ENCODE assay signal across 10 cellular contexts in the genomic region with DNA sequence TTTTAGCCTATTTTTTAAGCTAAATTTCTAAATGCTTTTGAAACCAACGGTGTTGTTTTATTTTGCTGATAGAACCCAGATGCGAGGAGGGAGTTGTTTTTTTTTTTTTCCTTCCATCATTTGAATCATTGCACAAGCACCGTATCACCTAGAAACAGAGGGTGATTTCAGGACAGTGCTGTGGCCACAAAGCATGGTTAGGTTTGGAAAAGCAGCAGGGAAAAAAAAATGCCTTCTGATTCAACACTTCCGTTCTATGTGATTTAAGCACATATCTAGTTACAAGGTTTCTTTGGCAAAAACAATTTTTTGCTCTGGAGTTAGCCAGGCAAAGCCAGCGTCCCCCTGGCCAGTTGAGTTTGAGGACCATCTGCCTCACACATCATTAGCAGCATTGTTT. TPM values are rescaled to one million over a fixed set of nuclear protein-coding genes. Genes with fewer than 3 reads are reported as not detected.
DNase-seq lines count a peak whose midpoint lies in the region; ATAC-seq and TF ChIP-seq lines count a peak whose summit lies in the region.
"Had no signal": no experiment of that assay in that cellular context is flagged by ENCODE, and none has a peak within 500 bp of the region (broad histone marks: within the 10 kb centered on the region; RNA-seq: fewer than 3 reads in every experiment).

No MANE protein-coding gene starts in this region.

- H3K9ac ChIP-seq in adipocyte (ENCODE audit: low read length) (peak overlapping the region; percentile 72), subcutaneous abdominal adipose tissue (ENCODE audit: low read length in 5 of 5) (peak overlapping the region in 1 of 5 donors; percentile 6)

- DNase-seq in NCI-H524 (lab: John Stamatoyannopoulos, UW) (peak; percentile 4 to 67), NCI-H524 treated with DMSO at 0.1 percent for 48 hours (lab: John Stamatoyannopoulos, UW) (no peak), adipocyte (ENCODE audit: low read depth) (peak; percentile 93), heart left ventricle (no peak), stomach (no peak), adrenal gland (no peak)
- DNase-seq: activated T-cell treated with anti-CD3 and anti-CD28 coated beads, Interleukin-2, amount 50 U/mL, for 4 hours; NCI-H2081 had no signal

- peak overlapping the region in 9 of 12 donors; percentile 1 to 63 (median 36) for H3K27ac ChIP-seq in heart left ventricle
- H3K27ac ChIP-seq in subcutaneous abdominal adipose tissue (ENCODE audit: low read depth, low read length): peak overlapping the region; percentile 55
- peak overlapping the region in 2 of 5 donors; percentile 14 to 36 for H3K27ac ChIP-seq in stomach
- no peak overlapping the region for H3K27ac ChIP-seq in adrenal gland

- no peak for TF ChIP-seq POLR2A in heart left ventricle (IDR thresholded peaks at IDR 0.05)
- TF ChIP-seq POLR2A in stomach (IDR thresholded peaks at IDR 0.05): no peak
- TF ChIP-seq POLR2A in adrenal gland (IDR thresholded peaks at IDR 0.05): no peak

- no peaks in the 10 kb centered on the region for H3K36me3 ChIP-seq in adipocyte (ENCODE audit: control insufficient read depth, insufficient read depth, low read length, severe bottlenecking)
- no peaks in the 10 kb centered on the region for H3K36me3 ChIP-seq in heart left ventricle
- H3K36me3 ChIP-seq in subcutaneous abdominal adipose tissue (ENCODE audit: control insufficient read depth in 5 of 5, insufficient read depth in 5 of 5, low read length in 5 of 5): no peaks in the 10 kb centered on the region
- H3K36me3 ChIP-seq in stomach: no peaks in the 10 kb centered on the region
- no peaks in the 10 kb centered on the region for H3K36me3 ChIP-seq in adrenal gland (replicated peaks in 1 of 2)

- TF ChIP-seq CTCF in heart left ventricle (IDR thresholded peaks at IDR 0.05) (no peak), stomach (IDR thresholded peaks at IDR 0.05) (no peak), adrenal gland (IDR thresholded peaks at IDR 0.05) (no peak)

- no peaks in the 10 kb centered on the region for H3K27me3 ChIP-seq in adipocyte (replicated peaks; ENCODE audit: control insufficient read depth, insufficient read depth, low read length)
- H3K27me3 ChIP-seq in heart left ventricle: no peaks in the 10 kb centered on the region
- no peaks in the 10 kb centered on the region for H3K27me3 ChIP-seq in subcutaneous abdominal adipose tissue (ENCODE audit: control insufficient read depth in 5 of 5, insufficient read depth in 4 of 5, low read length in 5 of 5)
- H3K27me3 ChIP-seq in stomach: no peaks in the 10 kb centered on the region
- H3K27me3 ChIP-seq in adrenal gland: no peaks in the 10 kb centered on the region

- intact Hi-C loops in heart left ventricle (cut with DNase I) (no loop called here), stomach (cut with DNase I; ENCODE audit: low total_unique reads) (no loop called here), adrenal gland (cut with DNase I) (no loop called here)

- H3K9me3 ChIP-seq in adipocyte (ENCODE audit: control insufficient read depth, low read length) (no peaks in the 10 kb centered on the region), heart left ventricle (no peaks in the 10 kb centered on the region), subcutaneous abdominal adipose tissue (ENCODE audit: control insufficient read depth in 5 of 5, low read length in 5 of 5) (no peaks in the 10 kb centered on the region), stomach (no peaks in the 10 kb centered on the region), adrenal gland (replicated peaks in 1 of 3) (no peaks in the 10 kb centered on the region)

- ATAC-seq in heart left ventricle (peak in 2 of 4 donors; percentile 21 to 47), GM19324 (IDR thresholded peaks at IDR 0.05; ENCODE audit: low FRiP score, unreplicated experiment) (no peak)
- ATAC-seq: activated T-cell treated with anti-CD3 and anti-CD28 coated beads, Interleukin-2, amount 50 U/mL, for 4 hours had no signal

- WGBS in heart left ventricle, 4 donors: 71 to 80% (median 76%) methylated on average over 5 of the region's 5 CpGs
- whole genome bisulfite sequencing in stomach, 5 donors: 57 to 79% (median 74%) methylated on average over 5 of the region's 5 CpGs
- 45 to 68% (median 53%) methylated on average over 5 of the region's 5 CpGs for WGBS in adrenal gland, 4 donors

- TF ChIP-seq EP300 in stomach (IDR thresholded peaks at IDR 0.05): no peak

- H3K4me3 ChIP-seq in adipocyte (ENCODE audit: low read length): peak overlapping the region; percentile 48
- peak overlapping the region in 1 of 12 donors; percentile 17 for H3K4me3 ChIP-seq in heart left ventricle
- H3K4me3 ChIP-seq in subcutaneous abdominal adipose tissue (ENCODE audit: low read depth in 1 of 5, low read length in 5 of 5): no peak overlapping the region
- H3K4me3 ChIP-seq in stomach: no peak overlapping the region
- H3K4me3 ChIP-seq in adrenal gland: no peak overlapping the region

- H3K4me1 ChIP-seq in adipocyte (ENCODE audit: control insufficient read depth, insufficient read depth, low read length) (peaks cover 33% of the 10 kb centered on the region), heart left ventricle (peaks cover 0 to 36% (median 9%) of the 10 kb centered on the region in 12 donors), subcutaneous abdominal adipose tissue (ENCODE audit: control insufficient read depth in 5 of 5, insufficient read depth in 5 of 5, low read length in 5 of 5) (peaks cover 9 to 27% (median 27%) of the 10 kb centered on the region in 5 donors), stomach (peaks cover 4 to 51% (median 36%) of the 10 kb centered on the region in 4 donors), adrenal gland (replicated peaks in 1 of 2) (peaks cover under 1 to 16% of the 10 kb centered on the region in 2 donors)

RNA-seq across cellular contexts. Expression of gene WNT5B, which starts 17.3 kb away (rescaled TPM):
- total RNA-seq in heart left ventricle: 1 to 10 TPM in 5 of 9 donors, under 1 TPM in 4; 0.52 to 3.9 (median 1.3) TPM
- 1 to 10 TPM; 1.3 to 1.7 TPM for polyA plus RNA-seq in heart left ventricle
- 10 to 100 TPM in 2 of 5 donors, 1 to 10 TPM in 2, under 1 TPM in 1; 0.45 to 22.3 (median 7.8) TPM for total RNA-seq in stomach
- polyA plus RNA-seq in stomach: 10 to 100 TPM in 1 of 3 donors, 1 to 10 TPM in 2; 4.3 to 13.6 (median 4.4) TPM
- 10 to 100 TPM in 1 of 8 donors, 1 to 10 TPM in 6, under 1 TPM in 1; 0.97 to 11.1 (median 3.5) TPM for total RNA-seq in adrenal gland
- 1 to 10 TPM in 2 of 3 donors, under 1 TPM in 1; 0.57 to 1.3 (median 1.2) TPM for polyA plus RNA-seq in adrenal gland

RNA-seq across cellular contexts. Expression of gene FBXL14, which starts 17.4 kb away (rescaled TPM):
- total RNA-seq in heart left ventricle: 10 to 100 TPM in 1 of 9 donors, 1 to 10 TPM in 8; 4.7 to 10.1 (median 8.4) TPM
- 1 to 10 TPM; 1.7 to 9.0 TPM for polyA plus RNA-seq in heart left ventricle
- total RNA-seq in stomach: 10 to 100 TPM in 3 of 5 donors, 1 to 10 TPM in 1, not detected in 1; 5.4 to 36.2 (median 22.9) TPM
- polyA plus RNA-seq in stomach: 1 to 10 TPM; 2.6 to 7.9 (median 7.2) TPM
- total RNA-seq in adrenal gland: 10 to 100 TPM; 10.8 to 19.1 (median 13.0) TPM
- polyA plus RNA-seq in adrenal gland: 1 to 10 TPM; 1.2 to 3.5 (median 1.2) TPM

Comparison
In these comparisons a context has a peak if more than half of its experiments do, and no peak if none do; other contexts are left out.
1. DNase-seq: peak in NCI-H524 (2 of 2) and adipocyte (single experiment); none in NCI-H524 treated with DMSO at 0.1 percent for 48 hours (single experiment), heart left ventricle (0 of 5), stomach (single experiment) and adrenal gland (0 of 7).
2. H3K27ac ChIP-seq: peak in heart left ventricle (9 of 12) and subcutaneous abdominal adipose tissue (single experiment); none in adrenal gland (0 of 5).